10 cellular contexts compared by ENCODE assay signal in genomic region chr9:31908158-31908890, GRCh38.
A peak's percentile ranks its signal among the peaks of the same experiment; 100 is the strongest.
DNase-seq lines count a peak whose midpoint lies in the region; ATAC-seq and TF ChIP-seq lines count a peak whose summit lies in the region.
"Had no signal": no experiment of that assay in that cellular context is flagged by ENCODE, and none has a peak within 500 bp of the region (broad histone marks: within the 10 kb centered on the region; RNA-seq: fewer than 3 reads in every experiment).

No MANE protein-coding gene starts in this region.

- ATAC-seq in GM19043 (IDR thresholded peaks at IDR 0.05; ENCODE audit: low read depth, unreplicated experiment) (peak; percentile 54), HG03175 (IDR thresholded peaks at IDR 0.05; ENCODE audit: unreplicated experiment) (peak; percentile 80)

- H2AFZ ChIP-seq in Karpas-422 (ENCODE audit: low read length) = no peak overlapping the region

- H3K36me3 ChIP-seq in SJCRH30 = no peaks in the 10 kb centered on the region
- no peaks in the 10 kb centered on the region for H3K36me3 ChIP-seq in Karpas-422 (ENCODE audit: insufficient read depth, low read length)

- no peak overlapping the region for H3K4me3 Mint-ChIP-seq in mesothelial cell of epicardium
- no peak overlapping the region for H3K4me3 Mint-ChIP-seq in osteocyte (ENCODE audit: unreplicated experiment)

- no peaks in the 10 kb centered on the region for H3K9me3 ChIP-seq in SJCRH30 (replicated peaks)
- 0 out of 2 replicates have a peak, but pooled peaks cover 3% of the 10 kb centered on the region for H3K9me3 ChIP-seq in Karpas-422 (ENCODE audit: low read length)

- H3K27me3 Mint-ChIP-seq in mesothelial cell of epicardium (ENCODE audit: low read depth) (no peaks in the 10 kb centered on the region), osteocyte (ENCODE audit: unreplicated experiment) (no peaks in the 10 kb centered on the region)

- H4K20me1 ChIP-seq in Karpas-422 (ENCODE audit: insufficient read depth, low read depth, low read length) = no peaks in the 10 kb centered on the region

- TF ChIP-seq CTCF in mesothelial cell of epicardium (IDR thresholded peaks at IDR 0.05; ENCODE audit: unreplicated experiment) = no peak
- TF ChIP-seq CTCF in osteocyte (IDR thresholded peaks at IDR 0.05) = no peak

- no peaks in the 10 kb centered on the region for H3K9me2 ChIP-seq in Karpas-422 (replicated peaks; ENCODE audit: insufficient read depth, low read length)

- H3K9me3 Mint-ChIP-seq in mesothelial cell of epicardium (peaks cover 13% of the 10 kb centered on the region), osteocyte (ENCODE audit: unreplicated experiment) (peaks cover 15% of the 10 kb centered on the region)

- H3K4me3 ChIP-seq in SJCRH30 = no peak overlapping the region
- H3K4me3 ChIP-seq in Karpas-422 (ENCODE audit: low read length) = no peak overlapping the region

- H3K4me2 ChIP-seq in Karpas-422 (ENCODE audit: low read depth, low read length, poor library complexity, severe bottlenecking) = no peak overlapping the region

- peaks cover 2% of the 10 kb centered on the region for H3K4me1 Mint-ChIP-seq in mesothelial cell of epicardium
- H3K4me1 Mint-ChIP-seq in osteocyte (ENCODE audit: unreplicated experiment) = no peaks in the 10 kb centered on the region

- DNase-seq in ACHN = peak; percentile 11
- peak; percentile 3 to 9 for DNase-seq in SJCRH30
- DNase-seq in mesothelial cell of epicardium (ENCODE audit: low spot score in 2 of 2, unreplicated experiment in 2 of 2) = no peak
- DNase-seq in Karpas-422 = no peak
- no peak for DNase-seq in AML-193 (lab: John Stamatoyannopoulos, UW)
- no peak for DNase-seq in osteocyte (ENCODE audit: extremely low spot score, unreplicated experiment)
- DNase-seq: DMS 273 treated with DMSO at 0.1 percent for 48 hours, NCI-H1092 treated with DMSO at 0.1 percent for 48 hours had no signal

- H3K27me3 ChIP-seq in SJCRH30 = no peaks in the 10 kb centered on the region
- H3K27me3 ChIP-seq in Karpas-422 (ENCODE audit: low read length) = no peaks in the 10 kb centered on the region

- H3K36me3 Mint-ChIP-seq in mesothelial cell of epicardium (no peaks in the 10 kb centered on the region), osteocyte (ENCODE audit: unreplicated experiment) (no peaks in the 10 kb centered on the region)

- H3K9ac ChIP-seq in Karpas-422 (ENCODE audit: low read length) = no peak overlapping the region

- H3K27ac Mint-ChIP-seq in mesothelial cell of epicardium (no peak overlapping the region), osteocyte (ENCODE audit: unreplicated experiment) (no peak overlapping the region)

- in situ Hi-C loops in ACHN (cut with HindIII; ENCODE audit: low pct_ligation_motif_present, low pct_unique_long_range_greater_than_20kb, low sequenced_read_pairs) = no loop called here

- H3K4me1 ChIP-seq in SJCRH30 (no peaks in the 10 kb centered on the region), Karpas-422 (ENCODE audit: low read length) (no peaks in the 10 kb centered on the region)

- H3K27ac ChIP-seq in SJCRH30 = no peak overlapping the region
- no peak overlapping the region for H3K27ac ChIP-seq in Karpas-422 (ENCODE audit: low read length)

- H3K79me2 ChIP-seq in Karpas-422 (ENCODE audit: low read length) = no peaks in the 10 kb centered on the region

Comparison
In these comparisons a context has a peak if more than half of its experiments do, and no peak if none do; other contexts are left out.
1. DNase-seq: peak in ACHN (single experiment) and SJCRH30 (2 of 2); none in mesothelial cell of epicardium (0 of 2), Karpas-422 (single experiment), AML-193 (0 of 2) and osteocyte (single experiment).